Comparison of ENCODE assay signal across 9 cellular contexts in the genomic region with DNA sequence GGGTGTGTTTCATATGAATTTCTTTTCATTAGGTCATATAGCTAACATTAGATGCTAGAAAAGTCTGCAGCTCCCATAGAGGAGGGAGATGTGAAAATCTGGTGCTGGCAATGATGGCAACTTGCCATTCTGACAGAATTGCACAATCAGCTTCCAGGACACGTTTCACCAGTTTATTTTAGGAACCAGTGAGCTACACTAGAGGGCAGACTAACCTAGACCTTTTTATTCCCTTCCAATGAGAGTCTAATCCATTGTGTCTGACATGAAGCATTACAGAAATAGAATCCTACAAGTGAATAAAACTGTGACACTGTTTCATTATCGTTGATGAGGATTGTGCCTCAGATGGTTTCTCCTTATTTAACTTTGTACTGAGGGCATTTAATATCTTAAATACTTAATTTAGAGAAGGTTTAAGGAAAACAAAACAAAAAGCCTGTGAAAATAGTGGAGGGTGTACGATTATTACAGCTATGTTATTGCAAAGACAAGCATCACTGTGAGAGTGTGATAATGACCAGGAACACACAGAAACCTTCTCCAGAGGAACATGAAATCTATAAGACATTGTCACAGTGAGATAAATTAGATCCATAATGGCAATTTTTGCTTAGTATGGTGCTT.
DNase-seq lines count a peak whose midpoint lies in the region; ATAC-seq, FAIRE-seq and TF ChIP-seq lines count a peak whose summit lies in the region.
"Had no signal": no experiment of that assay in that cellular context is flagged by ENCODE, and none has a peak within 500 bp of the region (broad histone marks: within the 10 kb centered on the region; RNA-seq: fewer than 3 reads in every experiment).

No MANE protein-coding gene starts in this region.

- H3K18ac ChIP-seq in H1 (ENCODE audit: extremely low read depth, low read length) = no peak overlapping the region

- H3K23me2 ChIP-seq in H1 (ENCODE audit: low read depth, low read length) = no peaks in the 10 kb centered on the region

- H4K8ac ChIP-seq in H1 (ENCODE audit: extremely low read depth, insufficient read depth, low read length) = no peak overlapping the region

- WGBS in H1 (ENCODE audit: extremely low coverage in 1 of 2, insufficient coverage in 1 of 2, insufficient read length in 1 of 2, insufficient replicate concordance in 2 of 2, low coverage in 1 of 2, low lambda C conversion rate in 2 of 2, missing lambda C conversion rate in 1 of 2), 2 experiments = 62% methylated on average over 3 of the region's 3 CpGs; no CpG with 5 or more reads in 1 of the 2 experiments

- H2BK5ac ChIP-seq in H1 (ENCODE audit: low read depth, low read length) = no peak overlapping the region

- H4K5ac ChIP-seq in H1 (ENCODE audit: insufficient read length, low read depth, low read length) = no peak overlapping the region

- H3K27ac ChIP-seq in H1 (ENCODE audit: low read depth, low read length) = no peak overlapping the region
- no peak overlapping the region for H3K27ac ChIP-seq in uterus

- intact Hi-C loops in uterus (cut with DNase I; ENCODE audit: low total_unique reads) = no loop called here

- TF ChIP-seq POLR2A in H1 (IDR thresholded peaks at IDR 0.05; ENCODE audit: control extremely low read depth in 1 of 2, low read depth in 2 of 2, low read length in 2 of 2) = no peak
- TF ChIP-seq POLR2A in uterus (IDR thresholded peaks at IDR 0.05) = no peak

- POLR2A ChIA-PET in H1 (lab: Charles Lee; ENCODE audit: partially characterized antibody) = no interaction called here

- H2AK5ac ChIP-seq in H1 (ENCODE audit: low read depth, low read length) = no peak overlapping the region

- in situ Hi-C loops in ACHN (cut with HindIII; ENCODE audit: low pct_ligation_motif_present, low pct_unique_long_range_greater_than_20kb, low sequenced_read_pairs) = no loop called here

- no peak overlapping the region for H2BK15ac ChIP-seq in H1 (ENCODE audit: low read length)

- H3K36me3 ChIP-seq in H1 (ENCODE audit: control insufficient read depth in 2 of 4, insufficient read depth in 4 of 4, low read length in 3 of 4) (no peaks in the 10 kb centered on the region), uterus (no peaks in the 10 kb centered on the region)

- no peak overlapping the region for H2BK120ac ChIP-seq in H1 (replicated peaks; ENCODE audit: low read depth, low read length)

- TF ChIP-seq EP300 in H1 (IDR thresholded peaks at IDR 0.05; ENCODE audit: borderline replicate concordance in 1 of 2, low read depth in 2 of 2, low read length in 2 of 2) = no peak

- no peaks in the 10 kb centered on the region for H3K79me1 ChIP-seq in H1 (ENCODE audit: low read depth, low read length)

- peak; percentile 83 to 86 for TF ChIP-seq RAD21 in H1 (IDR thresholded peaks at IDR 0.05 in 1 of 2, conservative IDR thresholded peaks at IDR 0.05 in 1 of 2; ENCODE audit: low read depth in 2 of 2, low read length in 2 of 2)

- H3K79me2 ChIP-seq in H1 (ENCODE audit: control insufficient read depth in 1 of 2, insufficient read depth in 2 of 2, low read length in 2 of 2) = no peaks in the 10 kb centered on the region

- H3K27me3 ChIP-seq in H1 (replicated peaks in 1 of 4; ENCODE audit: control insufficient read depth in 3 of 4, extremely low read depth in 1 of 4, insufficient read depth in 3 of 4, low read length in 3 of 4) = no peaks in the 10 kb centered on the region
- no peaks in the 10 kb centered on the region for H3K27me3 ChIP-seq in uterus

- H4K91ac ChIP-seq in H1 (replicated peaks; ENCODE audit: insufficient read length, low read length) = no peak overlapping the region

- ATAC-seq in HG02642 (IDR thresholded peaks at IDR 0.05; ENCODE audit: poor library complexity, unreplicated experiment) = peak; percentile 68
- ATAC-seq in SK-N-SH treated with all-trans-retinoic acid at 6 μM for 48 hours = peak; percentile 97

- H3K4me1 ChIP-seq in H1 (replicated peaks in 1 of 4; ENCODE audit: control insufficient read depth in 3 of 4, insufficient read depth in 4 of 4, low read length in 3 of 4) = peaks cover 0 to 6% (median 3%) of the 10 kb centered on the region in 4 experiments; a peak in 4 of 7 replicates
- no peaks in the 10 kb centered on the region for H3K4me1 ChIP-seq in uterus

- CTCF ChIA-PET in H1 (lab: Charles Lee; ENCODE audit: partially characterized antibody) = interaction anchor here (0.7 to 2.4 kb wide), 29 partner anchors 12 to 945 kb away, joined by 3 to 9 read pairs (median 3); no protein-coding TSS in a partner anchor

- no peak overlapping the region for H3K9ac ChIP-seq in H1 (replicated peaks in 1 of 4; ENCODE audit: extremely low read depth in 1 of 4, low read depth in 3 of 4, low read length in 3 of 4)

- no peak overlapping the region for H3K14ac ChIP-seq in H1 (ENCODE audit: insufficient read length)

- H2BK12ac ChIP-seq in H1 (ENCODE audit: low read depth, low read length) = no peak overlapping the region

- no peak overlapping the region for H3K23ac ChIP-seq in H1 (ENCODE audit: insufficient read length)

- TF ChIP-seq CTCF in GM12874 (IDR thresholded peaks at IDR 0.05; ENCODE audit: insufficient read depth, low read depth, low read length) = peak; percentile 45; the same call in 1 of the 2 replicates
- TF ChIP-seq CTCF in H1 (IDR thresholded peaks at IDR 0.05; ENCODE audit: control extremely low read depth in 1 of 3, insufficient read depth in 1 of 3, low read depth in 1 of 3, low read length in 3 of 3) = peak in 2 of 3 experiments; percentile 53 to 67; a peak in 2 of 4 replicates
- TF ChIP-seq CTCF in uterus (IDR thresholded peaks at IDR 0.05) = peak; percentile 48 to 78 (median 64)

- DNase-seq in ACHN (peak; percentile 78), NCI-H1105 (lab: John Stamatoyannopoulos, UW) (peak; percentile 22), H1 (ENCODE audit: low read depth in 1 of 2, low spot score in 2 of 2) (no peak), lung microvascular endothelial cell (ENCODE audit: low read depth in 2 of 2) (peak; percentile 79 to 89), uterus (peak; percentile 71 to 74)

- H3K4me2 ChIP-seq in H1 (ENCODE audit: insufficient read depth in 1 of 2, low read depth in 2 of 2, low read length in 2 of 2) = no peak overlapping the region

- H3K56ac ChIP-seq in H1 (replicated peaks; ENCODE audit: insufficient read length, low read depth, low read length) = no peak overlapping the region

- H2AFZ ChIP-seq in H1 (ENCODE audit: low read length) = no peak overlapping the region

- H3K9me3 ChIP-seq in H1 (ENCODE audit: insufficient read depth in 2 of 2, low read depth in 1 of 2, low read length in 1 of 2) (no peaks in the 10 kb centered on the region), uterus (no peaks in the 10 kb centered on the region)

- no peak overlapping the region for H2BK20ac ChIP-seq in H1 (ENCODE audit: low read length)

- H3K4ac ChIP-seq in H1 (replicated peaks; ENCODE audit: insufficient read length, low read depth, low read length) = no peak overlapping the region

- FAIRE-seq in H1 (lab: Jason Lieb, UNC) = peak; percentile 94

- H4K20me1 ChIP-seq in H1 (replicated peaks in 1 of 2; ENCODE audit: control insufficient read depth in 1 of 2, insufficient read depth in 2 of 2, low read length in 2 of 2) = no peaks in the 10 kb centered on the region

- H3K4me3 ChIP-seq in H1 (ENCODE audit: extremely low read depth in 1 of 4, insufficient read depth in 2 of 4, low read depth in 3 of 4, low read length in 4 of 4) (no peak overlapping the region), uterus (no peak overlapping the region)
- H3K4me3 ChIP-seq: skin epidermis had no signal

TF ChIP-seq in SK-N-SH treated with all-trans-retinoic acid at 6 μM for 48 hours, 23 proteins besides CTCF, POLR2A, EP300 and RAD21 (continues in another document):
- TF ChIP-seq ZFP3 (CRISPR knock-in tag; IDR thresholded peaks at IDR 0.05) (no peak), ZNF565 (CRISPR knock-in tag; conservative IDR thresholded peaks at IDR 0.05; ENCODE audit: low read depth) (no peak), ZFP30 (CRISPR knock-in tag; IDR thresholded peaks at IDR 0.05) (peak; percentile 76), GLIS3 (CRISPR knock-in tag; IDR thresholded peaks at IDR 0.05) (no peak), RARB (CRISPR knock-in tag; IDR thresholded peaks at IDR 0.05) (no peak)

TF ChIP-seq in H1, 55 proteins besides CTCF, POLR2A, EP300 and RAD21:
- TF ChIP-seq KDM1A (IDR thresholded peaks at IDR 0.05; ENCODE audit: borderline replicate concordance, low read length) = no peak
- TF ChIP-seq MAFK (IDR thresholded peaks at IDR 0.05; ENCODE audit: low read depth, low read length) = 0 out of 2 replicates have a peak, but pooled peaks have one; percentile 43
- TF ChIP-seq JUND (IDR thresholded peaks at IDR 0.05; ENCODE audit: low read length) = 0 out of 2 replicates have a peak, but pooled peaks have one; percentile 22
- peak; percentile 100 for TF ChIP-seq CEBPB (IDR thresholded peaks at IDR 0.05; ENCODE audit: low read depth, low read length)
TF ChIP-seq in H1: peak in this region for 3.

Comparison
In these comparisons a context has a peak if more than half of its experiments do, and no peak if none do; other contexts are left out.
1. DNase-seq: peak in ACHN (single experiment), NCI-H1105 (single experiment), lung microvascular endothelial cell (2 of 2) and uterus (2 of 2); none in H1 (0 of 2).
2. Peak in every context shown above with its lines, with median percentiles within 50 percentile points of each other: CTCF ChIP-seq.